Comparison of ENCODE assay signal across 22 cellular contexts in the genomic region with DNA sequence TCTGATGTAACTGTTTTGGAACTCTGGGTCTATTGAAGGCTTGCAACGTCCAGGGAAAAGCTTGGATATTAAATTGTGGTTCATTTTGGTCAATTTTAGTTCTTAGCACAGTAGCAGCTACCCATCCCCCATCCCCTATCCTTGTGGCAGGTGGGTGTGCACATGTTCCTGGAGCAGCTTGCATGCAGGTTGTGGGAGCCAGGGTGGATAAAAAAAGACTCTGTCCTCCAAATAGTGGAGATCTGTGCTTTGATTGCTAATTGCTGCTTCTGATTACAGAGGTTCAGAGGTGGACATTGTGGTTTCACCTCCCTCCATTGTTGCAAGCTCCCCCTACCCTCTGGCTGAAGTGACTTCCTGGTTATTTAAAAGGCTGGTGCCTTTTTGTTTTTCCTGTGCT. TPM values are rescaled to one million over a fixed set of nuclear protein-coding genes. Genes with fewer than 3 reads are reported as not detected.
A peak's percentile ranks its signal among the peaks of the same experiment; 100 is the strongest.
DNase-seq lines count a peak whose midpoint lies in the region; ATAC-seq and TF ChIP-seq lines count a peak whose summit lies in the region.
"Had no signal": no experiment of that assay in that cellular context is flagged by ENCODE, and none has a peak within 500 bp of the region (broad histone marks: within the 10 kb centered on the region; RNA-seq: fewer than 3 reads in every experiment).

No MANE protein-coding gene starts in this region.

- H3F3A ChIP-seq in Loucy (ENCODE audit: low read depth), result no peaks in the 10 kb centered on the region

- DNase-seq in NCI-H2171 treated with DMSO at 0.1 percent for 48 hours (lab: John Stamatoyannopoulos, UW) (peak; percentile 23), NCI-H2171 (lab: John Stamatoyannopoulos, UW) (no peak), DND-41 (no peak), SJCRH30 (peak; percentile 50 to 59), COLO829 (ENCODE audit: low spot score) (no peak), HuH-7.5 (ENCODE audit: low spot score) (no peak), NCI-H1048 (lab: John Stamatoyannopoulos, UW) (no peak)
- DNase-seq: 8988T; ACHN; BE2C; C1 segment of cervical spinal cord; Caco-2; Calu3; CD4-positive, alpha-beta memory T cell; CD4-positive, CD25-positive, alpha-beta regulatory T cell; CD8-positive, alpha-beta memory T cell; DMS79 treated with DMSO at 0.1 percent for 48 hours; EL; GDM1 had no signal

- ATAC-seq in DND-41 (ENCODE audit: insufficient read depth, low read depth), result no peak
- ATAC-seq: GM12878 had no signal

- H3K79me2 ChIP-seq in DND-41 (ENCODE audit: insufficient read depth, low read length), result no peaks in the 10 kb centered on the region
- H3K79me2 ChIP-seq in Loucy (ENCODE audit: insufficient read depth, low read length), result no peaks in the 10 kb centered on the region

- H3K4me1 ChIP-seq in DND-41 (ENCODE audit: insufficient read depth, low read length) (peaks cover 19% of the 10 kb centered on the region), Loucy (ENCODE audit: insufficient read depth, low read length, poor library complexity, severe bottlenecking) (peaks cover 9% of the 10 kb centered on the region), SJCRH30 (peaks cover 7% of the 10 kb centered on the region)
- H3K4me1 ChIP-seq: BE2C, Caco-2 had no signal

- TF ChIP-seq CTCF in DND-41 (IDR thresholded peaks at IDR 0.05; ENCODE audit: borderline replicate concordance, extremely low read depth, low read length, poor library complexity, severe bottlenecking) (no peak), Loucy (conservative IDR thresholded peaks at IDR 0.05; ENCODE audit: low read length) (no peak)

- H3K9me3 ChIP-seq in DND-41 (ENCODE audit: insufficient read depth, low read length, severe bottlenecking), result no peaks in the 10 kb centered on the region
- no peaks in the 10 kb centered on the region for H3K9me3 ChIP-seq in Loucy (ENCODE audit: insufficient read depth, low read depth, low read length)
- peaks cover 35% of the 10 kb centered on the region for H3K9me3 ChIP-seq in SJCRH30 (replicated peaks)
- H3K9me3 ChIP-seq: BE2C, Caco-2 had no signal

- no peaks in the 10 kb centered on the region for H3K36me3 ChIP-seq in DND-41 (ENCODE audit: insufficient read depth, low read length)
- H3K36me3 ChIP-seq in Loucy (ENCODE audit: insufficient read depth, low read length), result no peaks in the 10 kb centered on the region
- H3K36me3 ChIP-seq in SJCRH30, result no peaks in the 10 kb centered on the region
- H3K36me3 ChIP-seq: BE2C, BLaER1 had no signal

- no peaks in the 10 kb centered on the region for H3K27me3 ChIP-seq in DND-41 (ENCODE audit: insufficient read depth, low read length, poor library complexity)
- no peaks in the 10 kb centered on the region for H3K27me3 ChIP-seq in Loucy (ENCODE audit: insufficient read depth, low read length, poor library complexity, severe bottlenecking)
- H3K27me3 ChIP-seq in SJCRH30, result 0 out of 2 replicates have a peak, but pooled peaks cover 6% of the 10 kb centered on the region
- H3K27me3 ChIP-seq: BLaER1 had no signal

- peak overlapping the region; percentile 11 for H2AFZ ChIP-seq in DND-41 (ENCODE audit: low read depth, low read length)
- H2AFZ ChIP-seq in Loucy (ENCODE audit: low read length), result peak overlapping the region; percentile 46; the same call in 1 of the 2 replicates

- H3K4me3 ChIP-seq in DND-41 (ENCODE audit: low read depth in 1 of 2, low read length in 2 of 2), result no peak overlapping the region
- H3K4me3 ChIP-seq in Loucy (ENCODE audit: low read length, poor library complexity, severe bottlenecking), result no peak overlapping the region
- H3K4me3 ChIP-seq in SJCRH30, result no peak overlapping the region
- H3K4me3 ChIP-seq: BLaER1, GM12878 had no signal

- H3K27ac ChIP-seq in DND-41 (ENCODE audit: low read length), result no peak overlapping the region
- no peak overlapping the region for H3K27ac ChIP-seq in SJCRH30
- H3K27ac ChIP-seq: BLaER1 had no signal

- H3K9me2 ChIP-seq in Loucy (replicated peaks; ENCODE audit: low read depth, low read length), result no peaks in the 10 kb centered on the region

- no peak overlapping the region for H3K4me2 ChIP-seq in DND-41 (ENCODE audit: insufficient read depth, low read length)
- peak overlapping the region; percentile 21 for H3K4me2 ChIP-seq in Loucy (ENCODE audit: low read depth, low read length, poor library complexity, severe bottlenecking)
- H3K4me2 ChIP-seq: BLaER1 had no signal

- H3K9ac ChIP-seq in DND-41 (ENCODE audit: low read depth, low read length) (no peak overlapping the region), Loucy (ENCODE audit: low read depth, low read length, poor library complexity, severe bottlenecking) (no peak overlapping the region)
- H3K9ac ChIP-seq: BLaER1 had no signal

- H4K20me1 ChIP-seq in DND-41 (ENCODE audit: insufficient read depth, low read length) (no peaks in the 10 kb centered on the region), Loucy (ENCODE audit: insufficient read depth, low read length, poor library complexity, severe bottlenecking) (no peaks in the 10 kb centered on the region)
- H4K20me1 ChIP-seq: BLaER1 had no signal

RNA-seq across cellular contexts. Expression of a gene that starts 23.1 kb away (rescaled TPM):
- total RNA-seq in SJCRH30 (2014; rRNA removed; shearing (Covaris generic)), result 223 and 224 TPM in 2 replicates

Comparison
In these comparisons a context has a peak if more than half of its experiments do, and no peak if none do; other contexts are left out.
1. DNase-seq: peak in NCI-H2171 treated with DMSO at 0.1 percent for 48 hours (single experiment) and SJCRH30 (2 of 2); none in NCI-H2171 (single experiment), DND-41 (single experiment), COLO829 (single experiment), HuH-7.5 (single experiment) and NCI-H1048 (single experiment).